Comparison of ENCODE assay signal across 13 cellular contexts in genomic region chr2:152564754-152565551, GRCh38.
DNase-seq lines count a peak whose midpoint lies in the region; ATAC-seq and TF ChIP-seq lines count a peak whose summit lies in the region.
"Had no signal": no experiment of that assay in that cellular context is flagged by ENCODE, and none has a peak within 500 bp of the region (broad histone marks: within the 10 kb centered on the region; RNA-seq: fewer than 3 reads in every experiment).

No MANE protein-coding gene starts in this region.

- TF ChIP-seq CTCF in GM10266 (IDR thresholded peaks at IDR 0.05; ENCODE audit: control insufficient read depth, insufficient read depth, low read depth, missing control alignments) = no peak
- TF ChIP-seq CTCF in BE2C (IDR thresholded peaks at IDR 0.05; ENCODE audit: low read depth, low read length) = no peak

- H3K4me1 ChIP-seq in BE2C = no peaks in the 10 kb centered on the region

- no peaks in the 10 kb centered on the region for H3K36me3 ChIP-seq in BE2C

- H3K9me3 ChIP-seq in BE2C = no peaks in the 10 kb centered on the region

- no peak overlapping the region for H3K4me3 ChIP-seq in BE2C (ENCODE audit: low read depth, low read length)
- H3K4me3 ChIP-seq: SK-N-MC had no signal

- ATAC-seq in GM19043 (IDR thresholded peaks at IDR 0.05; ENCODE audit: low read depth, unreplicated experiment) (peak; percentile 76), HG02678 (IDR thresholded peaks at IDR 0.05; ENCODE audit: unreplicated experiment) (peak; percentile 80), HG03460 (IDR thresholded peaks at IDR 0.05; ENCODE audit: unreplicated experiment) (peak; percentile 79)

- DNase-seq in GM10266 (ENCODE audit: extremely low spot score) (peak; percentile 46), BE2C (no peak), MV-4-11 (lab: John Stamatoyannopoulos, UW) (no peak), DMS153 treated with DMSO at 0.1 percent for 48 hours (lab: John Stamatoyannopoulos, UW; ENCODE audit: unreplicated experiment) (no peak), cortex of kidney (lab: John Stamatoyannopoulos, UW) (no peak)
- DNase-seq: C1 segment of cervical spinal cord, IMR-90, mesenchymal stem cell, NCI-H2171 treated with DMSO at 0.1 percent for 48 hours had no signal

- no peaks in the 10 kb centered on the region for H3K27me3 ChIP-seq in BE2C
